Comparison of ENCODE assay signal across 19 cellular contexts in genomic region chr20:57053798-57054552, GRCh38.
DNase-seq lines count a peak whose midpoint lies in the region; ATAC-seq and TF ChIP-seq lines count a peak whose summit lies in the region.
"Had no signal": no experiment of that assay in that cellular context is flagged by ENCODE, and none has a peak within 500 bp of the region (broad histone marks: within the 10 kb centered on the region; RNA-seq: fewer than 3 reads in every experiment).

No MANE protein-coding gene starts in this region.

- TF ChIP-seq CTCF in foreskin keratinocyte (conservative IDR thresholded peaks at IDR 0.05): no peak
- TF ChIP-seq CTCF in sigmoid colon (IDR thresholded peaks at IDR 0.05): no peak

- no peaks in the 10 kb centered on the region for H4K20me1 ChIP-seq in BLaER1 treated with 17β-estradiol and CSF1 and Interleukin-3, amounts not matched to agents 10 nM and 100 nM

- peak; percentile 58 for DNase-seq in M059J (ENCODE audit: low read depth)
- DNase-seq in foreskin keratinocyte: peak in 1 of 2 donors; percentile 34
- DNase-seq in sigmoid colon: peak; percentile 46
- no peak for DNase-seq in NCI-H2196 treated with DMSO at 0.1 percent for 48 hours (lab: John Stamatoyannopoulos, UW; ENCODE audit: unreplicated experiment)
- DNase-seq in occipital lobe (lab: John Stamatoyannopoulos, UW): no peak
- no peak for DNase-seq in A172 (ENCODE audit: low spot score)
- no peak for DNase-seq in C1 segment of cervical spinal cord (lab: John Stamatoyannopoulos, UW)
- DNase-seq: DMS53, GDM1, NCI-H1092, NCI-H1436, NCI-H1930, NCI-H226, NCI-H524, NCI-H774, SJCRH30 had no signal

- peak; percentile 69 for ATAC-seq in foreskin keratinocyte
- ATAC-seq: K562, Panc1 had no signal

- peaks cover 6 to 21% (median 14%) of the 10 kb centered on the region in 11 experiments; a peak in 17 of 22 replicates for H3K9me3 ChIP-seq in BLaER1 treated with 17β-estradiol and CSF1 and Interleukin-3, amounts not matched to agents 10 nM and 100 nM (replicated peaks in 1 of 11)
- peaks cover 0 to 4% (median 0%) of the 10 kb centered on the region in 4 donors for H3K9me3 ChIP-seq in sigmoid colon
- H3K9me3 ChIP-seq: SJCRH30 had no signal

- no peak overlapping the region for H3K9ac ChIP-seq in BLaER1 treated with 17β-estradiol and CSF1 and Interleukin-3, amounts not matched to agents 10 nM and 100 nM

- intact Hi-C loops in sigmoid colon (cut with DNase I): no loop called here

- TF ChIP-seq EP300 in sigmoid colon (IDR thresholded peaks at IDR 0.05): no peak

- TF ChIP-seq POLR2A in sigmoid colon (IDR thresholded peaks at IDR 0.05): no peak

- H3K4me2 ChIP-seq in BLaER1 treated with 17β-estradiol and CSF1 and Interleukin-3, amounts not matched to agents 10 nM and 100 nM: peak overlapping the region in 8 of 11 experiments; percentile 11 to 57 (median 44); a peak in 15 of 22 replicates

- peaks cover 0 to 27% (median 22%) of the 10 kb centered on the region in 10 experiments; a peak in 11 of 20 replicates for H3K4me1 ChIP-seq in BLaER1 treated with 17β-estradiol and CSF1 and Interleukin-3, amounts not matched to agents 10 nM and 100 nM
- peaks cover 8% of the 10 kb centered on the region for H3K4me1 ChIP-seq in foreskin keratinocyte
- peaks cover 0 to 5% (median 0%) of the 10 kb centered on the region in 4 donors for H3K4me1 ChIP-seq in sigmoid colon

- H3K27ac ChIP-seq in BLaER1 treated with 17β-estradiol and CSF1 and Interleukin-3, amounts not matched to agents 10 nM and 100 nM: peak overlapping the region in 1 of 11 experiments; percentile 27; a peak in 1 of 22 replicates
- H3K27ac ChIP-seq in foreskin keratinocyte: peak overlapping the region; percentile 91
- H3K27ac ChIP-seq in sigmoid colon: peak overlapping the region in 1 of 4 donors; percentile 20
- H3K27ac ChIP-seq: SJCRH30 had no signal

- no peaks in the 10 kb centered on the region for H3K36me3 ChIP-seq in BLaER1 treated with 17β-estradiol and CSF1 and Interleukin-3, amounts not matched to agents 10 nM and 100 nM
- no peaks in the 10 kb centered on the region for H3K36me3 ChIP-seq in sigmoid colon
- H3K36me3 ChIP-seq: SJCRH30 had no signal

- WGBS in sigmoid colon, 2 donors: 85 to 90% methylated on average over 22 of the region's 22 CpGs

- H3K27me3 ChIP-seq in BLaER1 treated with 17β-estradiol and CSF1 and Interleukin-3, amounts not matched to agents 10 nM and 100 nM: peaks cover 24 to 42% (median 39%) of the 10 kb centered on the region in 11 experiments
- H3K27me3 ChIP-seq in foreskin keratinocyte (peaks cover 8% of the 10 kb centered on the region), sigmoid colon (no peaks in the 10 kb centered on the region)

- H3K4me3 ChIP-seq in BLaER1 treated with 17β-estradiol and CSF1 and Interleukin-3, amounts not matched to agents 10 nM and 100 nM: no peak overlapping the region
- H3K4me3 ChIP-seq in sigmoid colon: no peak overlapping the region
- H3K4me3 ChIP-seq: K562, SJCRH30 had no signal

Comparison
In these comparisons a context has a peak if more than half of its experiments do, and no peak if none do; other contexts are left out.
1. DNase-seq: peak in M059J (single experiment) and sigmoid colon (single experiment); none in NCI-H2196 treated with DMSO at 0.1 percent for 48 hours (single experiment), occipital lobe (single experiment), A172 (single experiment) and C1 segment of cervical spinal cord (0 of 14).